Comparison of ENCODE assay signal across 8 cellular contexts in the genomic region with DNA sequence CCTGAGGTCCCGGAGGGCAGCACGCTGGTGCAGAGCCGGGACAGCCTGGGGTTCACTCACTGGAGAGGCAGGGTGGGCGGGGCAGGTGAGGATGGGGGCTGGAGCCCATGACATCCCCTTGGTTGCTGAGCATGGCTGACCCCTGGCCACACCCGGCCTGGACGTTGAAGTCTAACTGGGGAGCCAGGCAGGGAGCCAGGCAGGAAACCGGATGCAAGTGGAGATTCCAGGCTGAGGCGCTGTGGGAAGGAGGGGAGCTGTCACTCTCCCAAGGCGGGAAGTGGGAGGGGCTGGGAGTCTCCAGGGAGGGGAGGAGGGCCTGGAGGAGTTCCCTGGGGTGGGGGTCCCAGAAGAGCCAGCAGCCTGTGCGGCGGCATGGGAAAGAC. TPM values are rescaled to one million over a fixed set of nuclear protein-coding genes. Genes with fewer than 3 reads are reported as not detected.
DNase-seq lines count a peak whose midpoint lies in the region; ATAC-seq and TF ChIP-seq lines count a peak whose summit lies in the region.

No MANE protein-coding gene starts in this region.

- H3K9me3 ChIP-seq in SJSA1 (replicated peaks) (no peaks in the 10 kb centered on the region), neural cell (ENCODE audit: low read length) (no peaks in the 10 kb centered on the region)

- H4K20me1 ChIP-seq in neural cell (ENCODE audit: insufficient read depth) = no peaks in the 10 kb centered on the region

- no peak for ATAC-seq in GM21619 (IDR thresholded peaks at IDR 0.05; ENCODE audit: unreplicated experiment)

- no peak overlapping the region for H3K4me2 ChIP-seq in neural cell (ENCODE audit: low read length)

- H3K9me2 ChIP-seq in neural cell (ENCODE audit: insufficient read depth, low read length) = no peaks in the 10 kb centered on the region

- H3F3A ChIP-seq in neural cell (ENCODE audit: insufficient read depth, low read length, poor library complexity, severe bottlenecking) = no peaks in the 10 kb centered on the region

- DNase-seq in Daoy (ENCODE audit: low read depth) (peak; percentile 95), SJSA1 (ENCODE audit: low read depth in 1 of 2, low spot score in 2 of 2) (peak; percentile 63 to 88), fibroblast of villous mesenchyme (ENCODE audit: low read depth) (peak; percentile 79), immature natural killer cell (no peak), GM10248 (ENCODE audit: extremely low spot score) (no peak), cortex of kidney (lab: John Stamatoyannopoulos, UW) (no peak)

- H3K4me3 ChIP-seq in SJSA1 = peak overlapping the region; percentile 6; the same call in 1 of the 2 replicates
- peak overlapping the region; percentile 42 for H3K4me3 ChIP-seq in fibroblast of villous mesenchyme (ENCODE audit: low read depth, low read length)
- no peak overlapping the region for H3K4me3 ChIP-seq in neural cell (ENCODE audit: low read length)

- peaks cover 6 to 8% of the 10 kb centered on the region in 2 donors for H3K4me1 Mint-ChIP-seq in immature natural killer cell

- H2AFZ ChIP-seq in neural cell (ENCODE audit: low read depth, low read length) = no peak overlapping the region

- H3K4me1 ChIP-seq in SJSA1 (replicated peaks) = peaks cover 68% of the 10 kb centered on the region

- TF ChIP-seq CTCF in fibroblast of villous mesenchyme (IDR thresholded peaks at IDR 0.05; ENCODE audit: insufficient read depth, low read depth, low read length) (no peak), neural cell (IDR thresholded peaks at IDR 0.05; ENCODE audit: poor library complexity, severe bottlenecking) (peak; percentile 7), GM10248 (IDR thresholded peaks at IDR 0.05; ENCODE audit: control extremely low read depth, extremely low read depth, low read depth, missing control alignments) (no peak)

- H3K27me3 ChIP-seq in SJSA1 (replicated peaks) = no peaks in the 10 kb centered on the region
- no peaks in the 10 kb centered on the region for H3K27me3 ChIP-seq in neural cell (ENCODE audit: insufficient read depth, low read depth, low read length)

- H3K27ac Mint-ChIP-seq in immature natural killer cell = no peak overlapping the region

- no peaks in the 10 kb centered on the region for H3K9me3 Mint-ChIP-seq in immature natural killer cell

- H3K36me3 ChIP-seq in SJSA1 (no peaks in the 10 kb centered on the region), neural cell (ENCODE audit: insufficient read depth, low read length) (no peaks in the 10 kb centered on the region)

- TF ChIP-seq RAD21 in neural cell (conservative IDR thresholded peaks at IDR 0.05) = no peak

- TF ChIP-seq EP300 in neural cell (conservative IDR thresholded peaks at IDR 0.05; ENCODE audit: poor library complexity, severe bottlenecking) = no peak

- POLR2A ChIA-PET in GM10248 (lab: Yijun Ruan, JAX) = no interaction called here

- no peaks in the 10 kb centered on the region for H3K79me2 ChIP-seq in neural cell (replicated peaks; ENCODE audit: insufficient read depth, low read length)

- H3K9ac ChIP-seq in neural cell (ENCODE audit: low read length) = no peak overlapping the region

- CTCF ChIA-PET in GM10248 (lab: Yijun Ruan, JAX) = interaction anchor here (0.7 to 2.4 kb wide), 12 partner anchors 8 to 144 kb away, joined by 3 to 14 read pairs (median 3); no protein-coding TSS in a partner anchor

- no peak overlapping the region for H3K4me3 Mint-ChIP-seq in immature natural killer cell

- H3K27ac ChIP-seq in SJSA1 (peak overlapping the region; percentile 94), neural cell (ENCODE audit: low read length) (no peak overlapping the region)

- no peaks in the 10 kb centered on the region for H3K36me3 Mint-ChIP-seq in immature natural killer cell

- H3K27me3 Mint-ChIP-seq in immature natural killer cell (ENCODE audit: low read depth in 3 of 3) = peaks cover 0 to 5% (median 4%) of the 10 kb centered on the region in 3 donors

TF ChIP-seq in neural cell, 6 proteins besides CTCF, POLR2A, EP300 and RAD21:
- no peak for TF ChIP-seq SMC3 (conservative IDR thresholded peaks at IDR 0.05; ENCODE audit: poor library complexity)
- no peak for TF ChIP-seq POLR2AphosphoS5 (IDR thresholded peaks at IDR 0.05)
- TF ChIP-seq, protein P1, sequence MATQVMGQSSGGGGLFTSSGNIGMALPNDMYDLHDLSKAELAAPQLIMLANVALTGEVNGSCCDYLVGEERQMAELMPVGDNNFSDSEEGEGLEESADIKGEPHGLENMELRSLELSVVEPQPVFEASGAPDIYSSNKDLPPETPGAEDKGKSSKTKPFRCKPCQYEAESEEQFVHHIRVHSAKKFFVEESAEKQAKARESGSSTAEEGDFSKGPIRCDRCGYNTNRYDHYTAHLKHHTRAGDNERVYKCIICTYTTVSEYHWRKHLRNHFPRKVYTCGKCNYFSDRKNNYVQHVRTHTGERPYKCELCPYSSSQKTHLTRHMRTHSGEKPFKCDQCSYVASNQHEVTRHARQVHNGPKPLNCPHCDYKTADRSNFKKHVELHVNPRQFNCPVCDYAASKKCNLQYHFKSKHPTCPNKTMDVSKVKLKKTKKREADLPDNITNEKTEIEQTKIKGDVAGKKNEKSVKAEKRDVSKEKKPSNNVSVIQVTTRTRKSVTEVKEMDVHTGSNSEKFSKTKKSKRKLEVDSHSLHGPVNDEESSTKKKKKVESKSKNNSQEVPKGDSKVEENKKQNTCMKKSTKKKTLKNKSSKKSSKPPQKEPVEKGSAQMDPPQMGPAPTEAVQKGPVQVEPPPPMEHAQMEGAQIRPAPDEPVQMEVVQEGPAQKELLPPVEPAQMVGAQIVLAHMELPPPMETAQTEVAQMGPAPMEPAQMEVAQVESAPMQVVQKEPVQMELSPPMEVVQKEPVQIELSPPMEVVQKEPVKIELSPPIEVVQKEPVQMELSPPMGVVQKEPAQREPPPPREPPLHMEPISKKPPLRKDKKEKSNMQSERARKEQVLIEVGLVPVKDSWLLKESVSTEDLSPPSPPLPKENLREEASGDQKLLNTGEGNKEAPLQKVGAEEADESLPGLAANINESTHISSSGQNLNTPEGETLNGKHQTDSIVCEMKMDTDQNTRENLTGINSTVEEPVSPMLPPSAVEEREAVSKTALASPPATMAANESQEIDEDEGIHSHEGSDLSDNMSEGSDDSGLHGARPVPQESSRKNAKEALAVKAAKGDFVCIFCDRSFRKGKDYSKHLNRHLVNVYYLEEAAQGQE (IDR thresholded peaks at IDR 0.05; ENCODE audit: borderline replicate concordance) = no peak
- TF ChIP-seq EZH2 (IDR thresholded peaks at IDR 0.05; ENCODE audit: borderline replicate concordance, insufficient read depth, low read length, poor library complexity, severe bottlenecking) = no peak
- TF ChIP-seq MXI1 (conservative IDR thresholded peaks at IDR 0.05; ENCODE audit: poor library complexity, severe bottlenecking) = no peak

RNA-seq across cellular contexts. Expression of gene INF2, which starts 7.7 kb away (rescaled TPM):
- total RNA-seq in Daoy (2014; rRNA removed; shearing (Covaris generic)) = 40.6 and 48.9 TPM in 2 replicates
- total RNA-seq in SJSA1 (2014; rRNA removed; shearing (Covaris generic)) = 26.3 and 37.3 TPM in 2 replicates
- 47.0 and 68.7 TPM in 2 replicates for total RNA-seq in fibroblast of villous mesenchyme
- polyA plus RNA-seq in neural cell = 0.02 and 0.08 TPM in 2 replicates
- not detected in 2 replicates for polyA minus RNA-seq in neural cell
- polyA plus RNA-seq in immature natural killer cell = 1 to 10 TPM in 2 of 3 donors, not detected in 1; 1.5 to 2.5 TPM

RNA-seq across cellular contexts. Expression of gene ADSS1, which starts 42.3 kb away (rescaled TPM):
- 0.57 and 2.7 TPM in 2 replicates for total RNA-seq in Daoy (2014; rRNA removed; shearing (Covaris generic))
- total RNA-seq in SJSA1 (2014; rRNA removed; shearing (Covaris generic)) = 0.06 and 0.34 TPM in 2 replicates
- 1.3 and 4.3 TPM in 2 replicates for total RNA-seq in fibroblast of villous mesenchyme
- polyA plus RNA-seq in neural cell (3.4 and 4.3 TPM in 2 replicates), immature natural killer cell (1 to 10 TPM in 2 of 3 donors, under 1 TPM in 1; 0.43 to 2.4 (median 1.2) TPM)
- 0.73 and 0.93 TPM in 2 replicates for polyA minus RNA-seq in neural cell

Comparison
In these comparisons a context has a peak if more than half of its experiments do, and no peak if none do; other contexts are left out.
1. DNase-seq: peak in Daoy (single experiment), SJSA1 (2 of 2) and fibroblast of villous mesenchyme (single experiment); none in immature natural killer cell (0 of 3), GM10248 (single experiment) and cortex of kidney (single experiment).